In genomic region chr6:37653933-37654565, GRCh38 we compare ENCODE assay signal across 8 cellular contexts. TPM values are rescaled to one million over a fixed set of nuclear protein-coding genes. Genes with fewer than 3 reads are reported as not detected.
DNase-seq lines count a peak whose midpoint lies in the region; ATAC-seq and TF ChIP-seq lines count a peak whose summit lies in the region.

No MANE protein-coding gene starts in this region.

- no peak overlapping the region for H3K4me3 Mint-ChIP-seq in activated T-helper 17 cell treated with anti-CD3 and anti-CD28 coated beads, Interleukin-2, amount 50 U/mL, for 72 hours

- WGBS in heart right ventricle, 2 donors, result 84% methylated on average over 8 of the region's 8 CpGs
- WGBS in testis, 2 donors, result 90% methylated on average over 6 to 8 of the region's 8 CpGs

- ATAC-seq in heart right ventricle, result no peak
- peak; percentile 71 for ATAC-seq in activated T-helper 17 cell treated with anti-CD3 and anti-CD28 coated beads, Interleukin-2, amount 50 U/mL, for 72 hours (replicated peaks)
- peak; percentile 46 for ATAC-seq in left colon

- H3K27me3 Mint-ChIP-seq in activated T-helper 17 cell treated with anti-CD3 and anti-CD28 coated beads, Interleukin-2, amount 50 U/mL, for 72 hours, result peaks cover 7% of the 10 kb centered on the region

- H3K36me3 ChIP-seq in heart right ventricle (no peaks in the 10 kb centered on the region), right atrium auricular region (no peaks in the 10 kb centered on the region), NT2/D1 (ENCODE audit: insufficient read depth, insufficient read length, low read length) (no peaks in the 10 kb centered on the region), testis (ENCODE audit: low read depth, missing control alignments) (no peaks in the 10 kb centered on the region)

- no peak for TF ChIP-seq POLR2A in testis (IDR thresholded peaks at IDR 0.05)

- H3K27me3 ChIP-seq in heart right ventricle, result peaks cover 0 to 17% (median 9%) of the 10 kb centered on the region in 7 donors
- no peaks in the 10 kb centered on the region for H3K27me3 ChIP-seq in right atrium auricular region
- H3K27me3 ChIP-seq in NT2/D1 (ENCODE audit: insufficient read depth, insufficient read length), result peaks cover 20% of the 10 kb centered on the region
- no peaks in the 10 kb centered on the region for H3K27me3 ChIP-seq in testis

- TF ChIP-seq CTCF in heart right ventricle (IDR thresholded peaks at IDR 0.05) (peak; percentile 13 to 55 (median 45)), right atrium auricular region (IDR thresholded peaks at IDR 0.05) (peak in 1 of 2 donors; percentile 41), testis (IDR thresholded peaks at IDR 0.05) (peak; percentile 27 to 58 (median 42))

- peaks cover 4% of the 10 kb centered on the region for H3K4me1 Mint-ChIP-seq in activated T-helper 17 cell treated with anti-CD3 and anti-CD28 coated beads, Interleukin-2, amount 50 U/mL, for 72 hours

- peaks cover 3% of the 10 kb centered on the region for H3K9me3 Mint-ChIP-seq in activated T-helper 17 cell treated with anti-CD3 and anti-CD28 coated beads, Interleukin-2, amount 50 U/mL, for 72 hours

- H3K27ac Mint-ChIP-seq in activated T-helper 17 cell treated with anti-CD3 and anti-CD28 coated beads, Interleukin-2, amount 50 U/mL, for 72 hours, result no peak overlapping the region

- DNase-seq in heart right ventricle (no peak), right atrium auricular region (ENCODE audit: low spot score) (no peak), NT2/D1 (ENCODE audit: low read depth, low spot score) (peak; percentile 47), left colon (peak in 1 of 2 donors; percentile 32), testis (peak; percentile 33), NCI-H226 (no peak), NCI-H2029 treated with DMSO at 0.1 percent for 48 hours (lab: John Stamatoyannopoulos, UW) (no peak)

- H3K36me3 Mint-ChIP-seq in activated T-helper 17 cell treated with anti-CD3 and anti-CD28 coated beads, Interleukin-2, amount 50 U/mL, for 72 hours (ENCODE audit: low read depth), result no peaks in the 10 kb centered on the region

- H3K9me3 ChIP-seq in heart right ventricle (peaks cover 0 to 15% (median 7%) of the 10 kb centered on the region in 11 donors), right atrium auricular region (peaks cover 0 to 11% of the 10 kb centered on the region in 2 donors), NT2/D1 (ENCODE audit: insufficient read depth, low read length) (peaks cover 14% of the 10 kb centered on the region; the same call in 1 of the 2 replicates), testis (no peaks in the 10 kb centered on the region)

- intact Hi-C loops in heart right ventricle (cut with DNase I) (no loop called here), left colon (cut with DNase I, micrococcal nuclease) (no loop called here), testis (cut with DNase I; ENCODE audit: low total_unique reads) (no loop called here)

- H3K9ac ChIP-seq in NT2/D1 (ENCODE audit: insufficient read length, low read depth), result no peak overlapping the region

- H3K4me1 ChIP-seq in heart right ventricle (peaks cover 0 to 18% (median 7%) of the 10 kb centered on the region in 9 donors), right atrium auricular region (peaks cover 0 to 18% of the 10 kb centered on the region in 2 donors), NT2/D1 (ENCODE audit: insufficient read depth, insufficient read length) (peaks cover 8% of the 10 kb centered on the region), testis (no peaks in the 10 kb centered on the region)

- no peak overlapping the region for H3K4me3 ChIP-seq in heart right ventricle
- no peak overlapping the region for H3K4me3 ChIP-seq in right atrium auricular region
- no peak overlapping the region for H3K4me3 ChIP-seq in NT2/D1 (ENCODE audit: insufficient read length, low read depth)
- H3K4me3 ChIP-seq in testis, result no peak overlapping the region

- no peak overlapping the region for H3K27ac ChIP-seq in heart right ventricle
- peak overlapping the region in 1 of 2 donors; percentile 75 for H3K27ac ChIP-seq in right atrium auricular region
- no peak overlapping the region for H3K27ac ChIP-seq in testis

RNA-seq across cellular contexts. Expression of gene MDGA1, which starts 43.6 kb away (rescaled TPM):
- 10 to 100 TPM in 1 of 10 donors, 1 to 10 TPM in 9; 1.1 to 12.0 (median 2.0) TPM for total RNA-seq in heart right ventricle
- polyA plus RNA-seq in heart right ventricle, result 1 to 10 TPM in 1 of 2 donors, under 1 TPM in 1; 0.36 to 1.6 TPM
- total RNA-seq in right atrium auricular region, result 1 to 10 TPM; 5.5 to 6.1 TPM
- 1 to 10 TPM in 1 of 2 donors, under 1 TPM in 1; 0.32 to 3.0 TPM for total RNA-seq in activated T-helper 17 cell treated with anti-CD3 and anti-CD28 coated beads, Interleukin-2, amount 50 U/mL, for 72 hours
- total RNA-seq in left colon, result 1 to 10 TPM in 1 of 2 donors, under 1 TPM in 1; 0.84 to 3.1 TPM
- total RNA-seq in testis, result 10 to 100 TPM in 1 of 2 donors, 1 to 10 TPM in 1; 5.9 to 16.0 TPM
- 7.0 TPM for polyA plus RNA-seq in testis (ENCODE audit: insufficient read depth, low read depth, low replicate concordance)

Comparison
In these comparisons a context has a peak if more than half of its experiments do, and no peak if none do; other contexts are left out.
1. ATAC-seq: peak in activated T-helper 17 cell treated with anti-CD3 and anti-CD28 coated beads, Interleukin-2, amount 50 U/mL, for 72 hours (single experiment) and left colon (single experiment); none in heart right ventricle (0 of 8).
2. DNase-seq: peak in NT2/D1 (single experiment) and testis (single experiment); none in heart right ventricle (0 of 2), right atrium auricular region (single experiment), NCI-H226 (single experiment) and NCI-H2029 treated with DMSO at 0.1 percent for 48 hours (single experiment).